In genomic region chr11:78912778-78913177, GRCh38 we compare ENCODE assay signal across 25 cellular contexts.
DNase-seq lines count a peak whose midpoint lies in the region; ATAC-seq, FAIRE-seq and TF ChIP-seq lines count a peak whose summit lies in the region.
"Had no signal": no experiment of that assay in that cellular context is flagged by ENCODE, and none has a peak within 500 bp of the region (broad histone marks: within the 10 kb centered on the region; RNA-seq: fewer than 3 reads in every experiment).

No MANE protein-coding gene starts in this region.

- TF ChIP-seq EP300 in K562 (IDR thresholded peaks at IDR 0.05; ENCODE audit: low read length): no peak

- H3K27me3 ChIP-seq in K562 (ENCODE audit: control insufficient read depth in 2 of 2, insufficient read depth in 2 of 2, low read length in 2 of 2): peaks cover 0 to 8% of the 10 kb centered on the region in 2 experiments; a peak in 2 of 5 replicates
- no peaks in the 10 kb centered on the region for H3K27me3 ChIP-seq in endodermal cell (ENCODE audit: control insufficient read depth, insufficient read depth, low read length, poor library complexity, severe bottlenecking)
- peaks cover 93% of the 10 kb centered on the region for H3K27me3 ChIP-seq in PC-9 (ENCODE audit: insufficient read depth, low read depth)
- no peaks in the 10 kb centered on the region for H3K27me3 ChIP-seq in small intestine (ENCODE audit: control insufficient read depth in 2 of 2, insufficient read depth in 2 of 2, low read length in 2 of 2)
- H3K27me3 ChIP-seq: BE2C, BLaER1 had no signal

- in situ Hi-C loops in K562 (cut with MboI): no loop called here

- no peaks in the 10 kb centered on the region for H3K36me3 Mint-ChIP-seq in endodermal cell (ENCODE audit: low read depth)
- H3K36me3 Mint-ChIP-seq in mesothelial cell of epicardium: no peaks in the 10 kb centered on the region
- H3K36me3 Mint-ChIP-seq in nephron progenitor cell (ENCODE audit: low read depth): peaks cover 20% of the 10 kb centered on the region
- H3K36me3 Mint-ChIP-seq: CD14-positive monocyte; CD4-positive, alpha-beta memory T cell; CD4-positive, CD25-positive, alpha-beta regulatory T cell; CD8-positive, alpha-beta memory T cell had no signal

- DNase-seq in K562 (ENCODE audit: extremely low read depth in 1 of 4, low spot score in 3 of 4) (no peak), endodermal cell (peak; percentile 3), mesothelial cell of epicardium (ENCODE audit: low spot score in 2 of 2, unreplicated experiment in 2 of 2) (no peak), nephron progenitor cell (no peak), NCI-H69 (lab: John Stamatoyannopoulos, UW) (no peak), PC-9 (no peak), small intestine (no peak), HTR-8/SVneo (ENCODE audit: insufficient read length, low spot score) (no peak)
- DNase-seq: 8988T; ACHN; BE2C; C1 segment of cervical spinal cord; CD4-positive, alpha-beta memory T cell; CD4-positive, CD25-positive, alpha-beta regulatory T cell; CD8-positive, alpha-beta memory T cell; COR-L47; DMS79 treated with DMSO at 0.1 percent for 48 hours; GF-D8 had no signal

- BruUV-seq in K562 (replicated peaks; lab: Mats Ljungman, UMichigan): no TSS peak
- no TSS peak for BruUV-seq in PC-9 (replicated peaks; lab: Mats Ljungman, UMichigan)

- no peak for TF ChIP-seq RAD21 in K562 (CRISPR knock-in tag; conservative IDR thresholded peaks at IDR 0.05 in 1 of 2, IDR thresholded peaks at IDR 0.05 in 1 of 2)

- no peaks in the 10 kb centered on the region for H3K4me1 ChIP-seq in K562 (replicated peaks in 1 of 2; ENCODE audit: control insufficient read depth in 2 of 2, insufficient read depth in 2 of 2, low read length in 2 of 2)
- no peaks in the 10 kb centered on the region for H3K4me1 ChIP-seq in endodermal cell (ENCODE audit: control insufficient read depth, insufficient read depth, low read length)
- 0 out of 2 replicates have a peak, but pooled peaks cover 2% of the 10 kb centered on the region for H3K4me1 ChIP-seq in PC-9 (replicated peaks; ENCODE audit: insufficient read depth)
- no peaks in the 10 kb centered on the region for H3K4me1 ChIP-seq in small intestine (ENCODE audit: control insufficient read depth in 2 of 2, insufficient read depth in 1 of 2, low read depth in 1 of 2, low read length in 1 of 2)
- H3K4me1 ChIP-seq: BLaER1 had no signal

- no peak overlapping the region for H3K27ac Mint-ChIP-seq in endodermal cell
- peak overlapping the region; percentile 5 for H3K27ac Mint-ChIP-seq in mesothelial cell of epicardium
- peak overlapping the region; percentile 37 for H3K27ac Mint-ChIP-seq in nephron progenitor cell
- H3K27ac Mint-ChIP-seq: CD14-positive monocyte; CD4-positive, alpha-beta memory T cell; CD4-positive, CD25-positive, alpha-beta regulatory T cell; CD8-positive, alpha-beta memory T cell had no signal

- H3K27me3 Mint-ChIP-seq in endodermal cell (ENCODE audit: insufficient read depth) (no peaks in the 10 kb centered on the region), mesothelial cell of epicardium (ENCODE audit: low read depth) (no peaks in the 10 kb centered on the region), nephron progenitor cell (ENCODE audit: low read depth, poor library complexity) (peaks cover 3% of the 10 kb centered on the region)

- H3K4me2 ChIP-seq in K562 (ENCODE audit: insufficient read depth, low read length) (no peak overlapping the region), PC-9 (no peak overlapping the region)
- H3K4me2 ChIP-seq: BLaER1 had no signal

- H4K20me1 ChIP-seq in K562 (replicated peaks; ENCODE audit: control insufficient read depth, insufficient read depth, low read length) (no peaks in the 10 kb centered on the region), PC-9 (ENCODE audit: insufficient read depth) (no peaks in the 10 kb centered on the region)
- H4K20me1 ChIP-seq: BLaER1 had no signal

- H3K9me3 Mint-ChIP-seq in endodermal cell (no peaks in the 10 kb centered on the region), mesothelial cell of epicardium (no peaks in the 10 kb centered on the region), nephron progenitor cell (no peaks in the 10 kb centered on the region)

- H3K4me3 Mint-ChIP-seq in endodermal cell (no peak overlapping the region), mesothelial cell of epicardium (no peak overlapping the region), nephron progenitor cell (no peak overlapping the region)
- H3K4me3 Mint-ChIP-seq: CD4-positive, alpha-beta memory T cell; CD4-positive, CD25-positive, alpha-beta regulatory T cell; CD8-positive, alpha-beta memory T cell had no signal

- H3K9me3 ChIP-seq in K562 (replicated peaks; ENCODE audit: control insufficient read depth, insufficient read depth, low read depth, low read length): no peaks in the 10 kb centered on the region
- no peaks in the 10 kb centered on the region for H3K9me3 ChIP-seq in endodermal cell (ENCODE audit: control insufficient read depth, low read length)
- H3K9me3 ChIP-seq in PC-9 (ENCODE audit: insufficient read depth, low read depth): no peaks in the 10 kb centered on the region
- no peaks in the 10 kb centered on the region for H3K9me3 ChIP-seq in small intestine (ENCODE audit: control insufficient read depth, low read depth)
- H3K9me3 ChIP-seq: BE2C, BLaER1 had no signal

- intact Hi-C loops in K562 (cut with micrococcal nuclease) (no loop called here), PC-9 (cut with micrococcal nuclease; ENCODE audit: unreplicated experiment) (no loop called here)

- H3K9me2 ChIP-seq in PC-9 (ENCODE audit: insufficient read depth): no peaks in the 10 kb centered on the region

- no peak for TF ChIP-seq POLR2A in K562 (conservative IDR thresholded peaks at IDR 0.05)

- H3K9ac ChIP-seq in K562 (ENCODE audit: insufficient read depth in 1 of 2, low read depth in 2 of 2, low read length in 2 of 2) (no peak overlapping the region), endodermal cell (ENCODE audit: extremely low read depth, low read length, poor library complexity, severe bottlenecking) (no peak overlapping the region)
- H3K9ac ChIP-seq: BLaER1 had no signal

- WGBS in K562 (ENCODE audit: insufficient coverage, low coverage, missing lambda C conversion rate): 2% methylated on average over 4 of the region's 4 CpGs
- WGBS in endodermal cell (ENCODE audit: insufficient coverage in 1 of 2, insufficient read length in 1 of 2), 2 experiments: 91 to 100% methylated on average over 1 to 4 of the region's 4 CpGs
- 82 to 86% (median 82%) methylated on average over 4 of the region's 4 CpGs for WGBS in small intestine, 3 donors

- no peaks in the 10 kb centered on the region for H3K79me2 ChIP-seq in K562 (ENCODE audit: control insufficient read depth, insufficient read depth, low read length)
- H3K79me2 ChIP-seq in PC-9 (ENCODE audit: low read depth): no peaks in the 10 kb centered on the region

- CTCF ChIA-PET in K562 (lab: Yijun Ruan, JAX; ENCODE audit: low intra/inter-chr PET ratio): no interaction called here
- CTCF ChIA-PET in PC-9 (lab: Charles Lee): no interaction called here

- POLR2A ChIA-PET in K562 (lab: Yijun Ruan, JAX) (no interaction called here), PC-9 (lab: Charles Lee; ENCODE audit: unreplicated experiment) (no interaction called here)

- H3K4me1 Mint-ChIP-seq in endodermal cell: peaks cover 3% of the 10 kb centered on the region
- H3K4me1 Mint-ChIP-seq in mesothelial cell of epicardium: peaks cover 42% of the 10 kb centered on the region
- H3K4me1 Mint-ChIP-seq in nephron progenitor cell: peaks cover 65% of the 10 kb centered on the region
- H3K4me1 Mint-ChIP-seq: CD14-positive monocyte; CD4-positive, CD25-positive, alpha-beta regulatory T cell; CD8-positive, alpha-beta memory T cell had no signal

- no peak overlapping the region for H3K4me3 ChIP-seq in K562
- no peak overlapping the region for H3K4me3 ChIP-seq in endodermal cell (ENCODE audit: low read length)
- H3K4me3 ChIP-seq in PC-9: no peak overlapping the region
- no peak overlapping the region for H3K4me3 ChIP-seq in small intestine (ENCODE audit: low read depth in 1 of 2, low read length in 2 of 2)
- H3K4me3 ChIP-seq: BLaER1 had no signal

- H3K36me3 ChIP-seq in K562 (ENCODE audit: control insufficient read depth, insufficient read depth, low read length) (no peaks in the 10 kb centered on the region), endodermal cell (ENCODE audit: control insufficient read depth, insufficient read depth, low read length) (no peaks in the 10 kb centered on the region), PC-9 (ENCODE audit: low read depth) (no peaks in the 10 kb centered on the region), small intestine (ENCODE audit: control insufficient read depth in 2 of 2, insufficient read depth in 2 of 2, low read length in 2 of 2) (no peaks in the 10 kb centered on the region)
- H3K36me3 ChIP-seq: BE2C, BLaER1 had no signal

- no peaks in the 10 kb centered on the region for H3F3A ChIP-seq in PC-9 (ENCODE audit: insufficient read depth, low read depth)

- no peak overlapping the region for H2AFZ ChIP-seq in K562 (ENCODE audit: low read depth, low read length)
- H2AFZ ChIP-seq in PC-9: no peak overlapping the region

- no peak overlapping the region for H3K27ac ChIP-seq in K562 (ENCODE audit: extremely low read depth, low read depth, low read length)
- H3K27ac ChIP-seq in endodermal cell (ENCODE audit: low read depth, low read length): no peak overlapping the region
- H3K27ac ChIP-seq in PC-9: no peak overlapping the region
- H3K27ac ChIP-seq in small intestine (ENCODE audit: low read depth in 1 of 2, low read length in 1 of 2): no peak overlapping the region
- H3K27ac ChIP-seq: BLaER1 had no signal

- no peak for TF ChIP-seq CTCF in K562 (IDR thresholded peaks at IDR 0.05 in 2 of 3, conservative IDR thresholded peaks at IDR 0.05 in 1 of 3; ENCODE audit: insufficient read depth in 2 of 3, low read depth in 1 of 3, low read length in 3 of 3)
- no peak for TF ChIP-seq CTCF in endodermal cell (conservative IDR thresholded peaks at IDR 0.05)
- no peak for TF ChIP-seq CTCF in mesothelial cell of epicardium (IDR thresholded peaks at IDR 0.05; ENCODE audit: unreplicated experiment)
- TF ChIP-seq CTCF in nephron progenitor cell (IDR thresholded peaks at IDR 0.05): no peak
- no peak for TF ChIP-seq CTCF in PC-9 (conservative IDR thresholded peaks at IDR 0.05)

- FAIRE-seq in K562 (lab: Jason Lieb, UNC) (no peak), small intestine (lab: Jason Lieb, UNC) (no peak), HTR-8/SVneo (lab: Jason Lieb, UNC) (no peak)
- FAIRE-seq: A204.1, D721Med, G401.6, GM12891, GM19239 had no signal

- no peaks in the 10 kb centered on the region for H3K9me1 ChIP-seq in K562 (ENCODE audit: control insufficient read depth, insufficient read depth, low read length)

- no peak for ATAC-seq in K562

TF ChIP-seq in K562, 482 proteins besides CTCF, POLR2A, EP300 and RAD21:
- TF ChIP-seq STAT5A (IDR thresholded peaks at IDR 0.05; ENCODE audit: borderline replicate concordance, low read length) (no peak), RBM25 (IDR thresholded peaks at IDR 0.05; ENCODE audit: low read depth, low read length, severe bottlenecking) (peak; percentile 87), ZFP36 (IDR thresholded peaks at IDR 0.05; ENCODE audit: low read depth, low read length, partially characterized antibody) (peak; percentile 38)
